Comparison of ENCODE assay signal across 1 cellular context in genomic region chr5:126631920-126632319, GRCh38.
TF ChIP-seq lines count a peak whose summit lies in the region.

No MANE protein-coding gene starts in this region.

TF ChIP-seq in HepG2, 621 proteins besides CTCF, POLR2A, EP300 and RAD21:
- TF ChIP-seq FOXA1 (IDR thresholded peaks at IDR 0.05) (no peak), FOXA1 (CRISPR knock-in tag; IDR thresholded peaks at IDR 0.05) (0 out of 2 replicates have a peak, but pooled peaks have one; percentile 31), RXRA (CRISPR knock-in tag; IDR thresholded peaks at IDR 0.05) (peak; percentile 43; the same call in 1 of the 2 replicates), ZNF629 (CRISPR knock-in tag; conservative IDR thresholded peaks at IDR 0.05) (peak; percentile 39; the same call in 1 of the 2 replicates), THRA (CRISPR knock-in tag; IDR thresholded peaks at IDR 0.05; ENCODE audit: borderline replicate concordance) (peak; percentile 86; the same call in 1 of the 2 replicates), RXRB (CRISPR knock-in tag; IDR thresholded peaks at IDR 0.05; ENCODE audit: borderline replicate concordance) (peak; percentile 43), PBX2 (CRISPR knock-in tag; IDR thresholded peaks at IDR 0.05) (no peak), CC2D1A (CRISPR knock-in tag; IDR thresholded peaks at IDR 0.05) (no peak), PAXIP1 (CRISPR knock-in tag; conservative IDR thresholded peaks at IDR 0.05) (0 out of 2 replicates have a peak, but pooled peaks have one; percentile 31), CBX5 (CRISPR knock-in tag; IDR thresholded peaks at IDR 0.05; ENCODE audit: borderline replicate concordance) (no peak)
